28 cellular contexts compared by ENCODE assay signal in genomic region chr16:13150181-13150885, GRCh38.
"Had no signal": no experiment of that assay in that cellular context is flagged by ENCODE, and none has a peak within 500 bp of the region (broad histone marks: within the 10 kb centered on the region; RNA-seq: fewer than 3 reads in every experiment).

No MANE protein-coding gene starts in this region.

- H3K4me3 ChIP-seq: body of pancreas, esophagus muscularis mucosa, left lung, ovary, psoas muscle, stomach, suprapubic skin, tibial nerve, uterus had no signal

- H3K36me3 ChIP-seq: esophagus muscularis mucosa, left lung, neutrophil, ovary, stomach, suprapubic skin, tibial nerve, uterus had no signal

- FAIRE-seq: frontal cortex had no signal

- H3K27me3 ChIP-seq: body of pancreas, esophagus muscularis mucosa, left lung, neutrophil, ovary, stomach, suprapubic skin, tibial nerve, uterus had no signal

- H3K4me1 Mint-ChIP-seq: activated CD4-positive, alpha-beta T cell treated with anti-CD3 and anti-CD28 coated beads, Interleukin-2, amount 10 ng/mL, durations not matched to agents 24 days and 14 days; activated naive CD4-positive, alpha-beta T cell treated with anti-CD3 and anti-CD28 coated beads, Interleukin-2, amount 50 U/mL, for 24 hours; stimulated activated effector memory CD8-positive, alpha-beta T cell treated with anti-CD3 and anti-CD28 coated beads, Interleukin-12 subunit alpha, Interleukin-12 subunit beta, amount 100 ng/mL, for 72 hours had no signal

- H3K27ac Mint-ChIP-seq: activated CD4-positive, alpha-beta T cell treated with anti-CD3 and anti-CD28 coated beads, Interleukin-2, amount 10 ng/mL, durations not matched to agents 24 days and 14 days; activated CD8-positive, alpha-beta T cell treated with anti-CD3 and anti-CD28 coated beads, Interleukin-2, amount 10 ng/mL, durations not matched to agents 7 days and 5 days; activated naive CD4-positive, alpha-beta T cell treated with anti-CD3 and anti-CD28 coated beads, Interleukin-2, amount 50 U/mL, for 24 hours; natural killer cell treated with Interleukin-12 subunit alpha and Interleukin-12 subunit beta and Interleukin-15 and Interleukin-18, amount 100 ng/mL, for 72 hours; stimulated activated effector memory CD8-positive, alpha-beta T cell treated with anti-CD3 and anti-CD28 coated beads, Interleukin-12 subunit alpha, Interleukin-12 subunit beta, amount 100 ng/mL, for 72 hours had no signal

- H3K4me1 ChIP-seq: body of pancreas, esophagus muscularis mucosa, left lung, psoas muscle, stomach, suprapubic skin, tibial nerve, uterus had no signal

- H3K27ac ChIP-seq: body of pancreas, esophagus muscularis mucosa, left lung, neutrophil, ovary, psoas muscle, stomach, suprapubic skin, tibial nerve, uterus had no signal

- DNase-seq: activated CD4-positive, alpha-beta T cell treated with anti-CD3 and anti-CD28 coated beads, Interleukin-2, amount 10 ng/mL, durations not matched to agents 24 days and 14 days; activated CD8-positive, alpha-beta T cell treated with anti-CD3 and anti-CD28 coated beads, Interleukin-2, amount 10 ng/mL, durations not matched to agents 7 days and 5 days; activated gamma-delta T cell treated with Interleukin-2 at 50 U/mL for 16 hours; activated T-cell treated with anti-CD3 and anti-CD28 coated beads, Interleukin-2, amount 50 U/mL, for 1 hour; body of pancreas; central memory CD4-positive, alpha-beta T cell; dermis blood vessel endothelial cell; effector CD8-positive, alpha-beta T cell; glutamatergic neuron; hippocampal formation; kidney glomerular epithelial cell; left lung; midbrain; ovary; psoas muscle; right cardiac atrium; stimulated activated CD4-positive, alpha-beta T cell treated with anti-CD3 and anti-CD28 coated beads, Interleukin-12 subunit alpha, Interleukin-12 subunit beta, amount 100 ng/mL, for 4 hours; stomach; uterus had no signal

- H3K4me3 Mint-ChIP-seq: activated CD4-positive, alpha-beta T cell treated with anti-CD3 and anti-CD28 coated beads, Interleukin-2, amount 10 ng/mL, durations not matched to agents 24 days and 14 days; activated CD8-positive, alpha-beta T cell treated with anti-CD3 and anti-CD28 coated beads, Interleukin-2, amount 10 ng/mL, durations not matched to agents 7 days and 5 days; activated naive CD4-positive, alpha-beta T cell treated with anti-CD3 and anti-CD28 coated beads, Interleukin-2, amount 50 U/mL, for 24 hours; natural killer cell treated with Interleukin-12 subunit alpha and Interleukin-12 subunit beta and Interleukin-15 and Interleukin-18, amount 100 ng/mL, for 72 hours; stimulated activated effector memory CD8-positive, alpha-beta T cell treated with anti-CD3 and anti-CD28 coated beads, Interleukin-12 subunit alpha, Interleukin-12 subunit beta, amount 100 ng/mL, for 72 hours had no signal

- H3K9me3 ChIP-seq: body of pancreas, esophagus muscularis mucosa, left lung, neutrophil, ovary, psoas muscle, stomach, suprapubic skin, tibial nerve, uterus had no signal

- H3K36me3 Mint-ChIP-seq: activated naive CD4-positive, alpha-beta T cell treated with anti-CD3 and anti-CD28 coated beads, Interleukin-2, amount 50 U/mL, for 24 hours; natural killer cell treated with Interleukin-12 subunit alpha and Interleukin-12 subunit beta and Interleukin-15 and Interleukin-18, amount 100 ng/mL, for 72 hours; stimulated activated effector memory CD8-positive, alpha-beta T cell treated with anti-CD3 and anti-CD28 coated beads, Interleukin-12 subunit alpha, Interleukin-12 subunit beta, amount 100 ng/mL, for 72 hours had no signal

- H3K9me3 Mint-ChIP-seq: activated naive CD4-positive, alpha-beta T cell treated with anti-CD3 and anti-CD28 coated beads, Interleukin-2, amount 50 U/mL, for 24 hours had no signal

- H3K27me3 Mint-ChIP-seq: activated CD4-positive, alpha-beta T cell treated with anti-CD3 and anti-CD28 coated beads, Interleukin-2, amount 10 ng/mL, durations not matched to agents 24 days and 14 days; activated naive CD4-positive, alpha-beta T cell treated with anti-CD3 and anti-CD28 coated beads, Interleukin-2, amount 50 U/mL, for 24 hours; natural killer cell treated with Interleukin-12 subunit alpha and Interleukin-12 subunit beta and Interleukin-15 and Interleukin-18, amount 100 ng/mL, for 72 hours had no signal

- ATAC-seq: activated CD4-positive, CD25-positive, alpha-beta regulatory T cell treated with anti-CD3 and anti-CD28 coated beads, Interleukin-2, amount 50 U/mL, for 24 hours; activated CD8-positive, alpha-beta T cell treated with anti-CD3 and anti-CD28 coated beads, Interleukin-2, amount 10 ng/mL, durations not matched to agents 7 days and 5 days; body of pancreas; left lung; natural killer cell treated with Interleukin-12 subunit alpha and Interleukin-12 subunit beta and Interleukin-15 and Interleukin-18, amount 100 ng/mL, for 72 hours; psoas muscle; right cardiac atrium; stimulated activated effector memory CD8-positive, alpha-beta T cell treated with anti-CD3 and anti-CD28 coated beads, Interleukin-12 subunit alpha, Interleukin-12 subunit beta, amount 100 ng/mL, for 72 hours had no signal
